Comparison of ENCODE assay signal across 8 cellular contexts in the genomic region with DNA sequence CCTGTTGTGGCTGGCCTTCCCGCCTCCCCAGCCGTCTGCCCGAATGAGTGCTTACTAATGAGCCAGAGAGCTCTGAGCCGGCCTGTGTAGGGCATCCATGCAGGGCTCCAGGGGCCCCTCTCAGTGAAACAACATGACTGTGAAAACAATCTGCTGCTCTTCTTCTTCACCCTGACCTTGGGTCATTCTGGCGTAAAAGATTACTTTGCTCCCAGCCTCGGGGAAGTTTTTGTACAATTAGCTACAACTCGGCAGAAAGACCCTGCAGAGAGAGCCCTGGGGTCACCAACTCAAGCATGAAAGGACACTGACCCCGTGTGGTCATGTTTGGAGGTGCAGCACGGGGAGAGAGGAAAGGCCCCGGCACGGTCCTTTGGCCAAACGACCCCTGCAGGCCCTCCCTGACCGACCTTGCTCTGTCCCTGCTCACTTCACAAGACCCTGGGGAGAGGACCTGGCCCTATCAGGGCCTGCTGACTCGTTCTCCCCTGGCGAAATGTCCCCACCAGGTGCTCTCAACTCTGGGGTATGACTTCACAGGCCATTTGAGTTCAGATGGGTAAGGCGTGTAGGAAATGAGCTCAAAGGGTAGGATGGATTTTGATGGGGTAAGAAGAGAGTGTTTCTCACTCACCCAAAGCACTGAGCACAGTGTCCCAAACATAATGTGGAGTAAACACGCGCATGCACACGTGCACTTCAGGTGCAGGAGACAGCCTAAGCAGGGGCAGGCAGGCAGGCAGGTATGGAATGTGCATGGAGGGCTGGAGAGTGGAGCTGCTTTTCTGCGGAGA. TPM values are rescaled to one million over a fixed set of nuclear protein-coding genes. Genes with fewer than 3 reads are reported as not detected.
A peak's percentile ranks its signal among the peaks of the same experiment; 100 is the strongest.
DNase-seq lines count a peak whose midpoint lies in the region; ATAC-seq and TF ChIP-seq lines count a peak whose summit lies in the region.

No MANE protein-coding gene starts in this region.

- no peak overlapping the region for H3K4me3 ChIP-seq in right atrium auricular region
- peak overlapping the region in 1 of 2 donors; percentile 11 for H3K4me3 ChIP-seq in vagina

- H3K4me1 ChIP-seq in right atrium auricular region (peaks cover 0 to 8% of the 10 kb centered on the region in 2 donors), vagina (no peaks in the 10 kb centered on the region)

- intact Hi-C loops in vagina (cut with DNase I), result loop anchor here (5.0 to 10.0 kb wide), 2 partner anchors 190 to 228 kb away; no protein-coding TSS in a partner anchor

- H3K9me3 ChIP-seq in right atrium auricular region (no peaks in the 10 kb centered on the region), vagina (no peaks in the 10 kb centered on the region)

- no peaks in the 10 kb centered on the region for H3K36me3 Mint-ChIP-seq in activated naive CD8-positive, alpha-beta T cell

- H3K4me1 Mint-ChIP-seq in activated naive CD8-positive, alpha-beta T cell (ENCODE audit: low read depth), result peaks cover 19% of the 10 kb centered on the region

- TF ChIP-seq POLR2A in vagina (IDR thresholded peaks at IDR 0.05), result no peak

- TF ChIP-seq CTCF in LNCAP (IDR thresholded peaks at IDR 0.05), result peak; percentile 99
- peak; percentile 99 for TF ChIP-seq CTCF in right atrium auricular region (IDR thresholded peaks at IDR 0.05)
- peak; percentile 92 to 96 (median 94) for TF ChIP-seq CTCF in vagina (IDR thresholded peaks at IDR 0.05)

- ATAC-seq in GM21619 (IDR thresholded peaks at IDR 0.05; ENCODE audit: unreplicated experiment) (peak; percentile 83), SK-N-SH treated with all-trans-retinoic acid at 6 μM for 48 hours (peak; percentile 95)

- DNase-seq in DMS79 treated with DMSO at 0.1 percent for 48 hours (lab: John Stamatoyannopoulos, UW) (peak; percentile 34), right atrium auricular region (ENCODE audit: low spot score) (peak; percentile 83), putamen (ENCODE audit: low spot score) (peak; percentile 49), vagina (ENCODE audit: extremely low spot score in 2 of 2) (no peak)

- H3K4me3 Mint-ChIP-seq in activated naive CD8-positive, alpha-beta T cell, result no peak overlapping the region

- H3K36me3 ChIP-seq in right atrium auricular region (no peaks in the 10 kb centered on the region), vagina (no peaks in the 10 kb centered on the region)

- H3K9me3 Mint-ChIP-seq in activated naive CD8-positive, alpha-beta T cell (ENCODE audit: low read depth), result no peaks in the 10 kb centered on the region

- no peaks in the 10 kb centered on the region for H3K27me3 ChIP-seq in right atrium auricular region
- no peaks in the 10 kb centered on the region for H3K27me3 ChIP-seq in vagina

- no peaks in the 10 kb centered on the region for H3K27me3 Mint-ChIP-seq in activated naive CD8-positive, alpha-beta T cell

- H3K27ac ChIP-seq in right atrium auricular region (no peak overlapping the region), vagina (no peak overlapping the region)

- H3K27ac Mint-ChIP-seq in activated naive CD8-positive, alpha-beta T cell, result peak overlapping the region; percentile 38

TF ChIP-seq in SK-N-SH treated with all-trans-retinoic acid at 6 μM for 48 hours, 23 proteins besides CTCF, POLR2A, EP300 and RAD21:
- TF ChIP-seq ZNF8 (CRISPR knock-in tag; IDR thresholded peaks at IDR 0.05) (no peak), SNAI2 (CRISPR knock-in tag; IDR thresholded peaks at IDR 0.05) (no peak), GLIS3 (CRISPR knock-in tag; IDR thresholded peaks at IDR 0.05) (no peak), ZC3H10 (CRISPR knock-in tag; IDR thresholded peaks at IDR 0.05) (no peak), ZNF70 (CRISPR knock-in tag; IDR thresholded peaks at IDR 0.05) (no peak), TOX (CRISPR knock-in tag; IDR thresholded peaks at IDR 0.05; ENCODE audit: borderline replicate concordance) (no peak), ARNTL (CRISPR knock-in tag; IDR thresholded peaks at IDR 0.05; ENCODE audit: borderline replicate concordance, low read depth) (no peak), ZNF565 (CRISPR knock-in tag; conservative IDR thresholded peaks at IDR 0.05; ENCODE audit: low read depth) (no peak), ZFP30 (CRISPR knock-in tag; IDR thresholded peaks at IDR 0.05) (no peak), RARB (CRISPR knock-in tag; IDR thresholded peaks at IDR 0.05) (no peak)
- TF ChIP-seq, protein P1, sequence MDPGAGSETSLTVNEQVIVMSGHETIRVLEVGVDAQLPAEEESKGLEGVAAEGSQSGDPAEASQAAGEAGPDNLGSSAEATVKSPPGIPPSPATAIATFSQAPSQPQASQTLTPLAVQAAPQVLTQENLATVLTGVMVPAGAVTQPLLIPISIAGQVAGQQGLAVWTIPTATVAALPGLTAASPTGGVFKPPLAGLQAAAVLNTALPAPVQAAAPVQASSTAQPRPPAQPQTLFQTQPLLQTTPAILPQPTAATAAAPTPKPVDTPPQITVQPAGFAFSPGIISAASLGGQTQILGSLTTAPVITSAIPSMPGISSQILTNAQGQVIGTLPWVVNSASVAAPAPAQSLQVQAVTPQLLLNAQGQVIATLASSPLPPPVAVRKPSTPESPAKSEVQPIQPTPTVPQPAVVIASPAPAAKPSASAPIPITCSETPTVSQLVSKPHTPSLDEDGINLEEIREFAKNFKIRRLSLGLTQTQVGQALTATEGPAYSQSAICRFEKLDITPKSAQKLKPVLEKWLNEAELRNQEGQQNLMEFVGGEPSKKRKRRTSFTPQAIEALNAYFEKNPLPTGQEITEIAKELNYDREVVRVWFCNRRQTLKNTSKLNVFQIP (CRISPR knock-in tag; IDR thresholded peaks at IDR 0.05; ENCODE audit: borderline replicate concordance, low read depth), result no peak
- TF ChIP-seq, protein P2, sequence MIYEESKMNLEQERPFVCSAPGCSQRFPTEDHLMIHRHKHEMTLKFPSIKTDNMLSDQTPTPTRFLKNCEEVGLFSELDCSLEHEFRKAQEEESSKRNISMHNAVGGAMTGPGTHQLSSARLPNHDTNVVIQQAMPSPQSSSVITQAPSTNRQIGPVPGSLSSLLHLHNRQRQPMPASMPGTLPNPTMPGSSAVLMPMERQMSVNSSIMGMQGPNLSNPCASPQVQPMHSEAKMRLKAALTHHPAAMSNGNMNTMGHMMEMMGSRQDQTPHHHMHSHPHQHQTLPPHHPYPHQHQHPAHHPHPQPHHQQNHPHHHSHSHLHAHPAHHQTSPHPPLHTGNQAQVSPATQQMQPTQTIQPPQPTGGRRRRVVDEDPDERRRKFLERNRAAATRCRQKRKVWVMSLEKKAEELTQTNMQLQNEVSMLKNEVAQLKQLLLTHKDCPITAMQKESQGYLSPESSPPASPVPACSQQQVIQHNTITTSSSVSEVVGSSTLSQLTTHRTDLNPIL (CRISPR knock-in tag; IDR thresholded peaks at IDR 0.05; ENCODE audit: low read depth), result no peak
- TF ChIP-seq, protein P3, sequence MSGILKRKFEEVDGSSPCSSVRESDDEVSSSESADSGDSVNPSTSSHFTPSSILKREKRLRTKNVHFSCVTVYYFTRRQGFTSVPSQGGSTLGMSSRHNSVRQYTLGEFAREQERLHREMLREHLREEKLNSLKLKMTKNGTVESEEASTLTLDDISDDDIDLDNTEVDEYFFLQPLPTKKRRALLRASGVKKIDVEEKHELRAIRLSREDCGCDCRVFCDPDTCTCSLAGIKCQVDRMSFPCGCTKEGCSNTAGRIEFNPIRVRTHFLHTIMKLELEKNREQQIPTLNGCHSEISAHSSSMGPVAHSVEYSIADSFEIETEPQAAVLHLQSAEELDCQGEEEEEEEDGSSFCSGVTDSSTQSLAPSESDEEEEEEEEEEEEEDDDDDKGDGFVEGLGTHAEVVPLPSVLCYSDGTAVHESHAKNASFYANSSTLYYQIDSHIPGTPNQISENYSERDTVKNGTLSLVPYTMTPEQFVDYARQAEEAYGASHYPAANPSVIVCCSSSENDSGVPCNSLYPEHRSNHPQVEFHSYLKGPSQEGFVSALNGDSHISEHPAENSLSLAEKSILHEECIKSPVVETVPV (CRISPR knock-in tag; IDR thresholded peaks at IDR 0.05), result no peak

RNA-seq across cellular contexts. Expression of a gene that starts 22.9 kb away (rescaled TPM):
- total RNA-seq in right atrium auricular region (10 to 100 TPM; 37.8 to 39.0 TPM), vagina (19.4 TPM)

Comparison
In these comparisons a context has a peak if more than half of its experiments do, and no peak if none do; other contexts are left out.
1. DNase-seq: peak in DMS79 treated with DMSO at 0.1 percent for 48 hours (single experiment), right atrium auricular region (single experiment) and putamen (single experiment); none in vagina (0 of 2).
2. Peak in every context shown above with its lines, with median percentiles within 50 percentile points of each other: CTCF ChIP-seq.